In the genomic region with DNA sequence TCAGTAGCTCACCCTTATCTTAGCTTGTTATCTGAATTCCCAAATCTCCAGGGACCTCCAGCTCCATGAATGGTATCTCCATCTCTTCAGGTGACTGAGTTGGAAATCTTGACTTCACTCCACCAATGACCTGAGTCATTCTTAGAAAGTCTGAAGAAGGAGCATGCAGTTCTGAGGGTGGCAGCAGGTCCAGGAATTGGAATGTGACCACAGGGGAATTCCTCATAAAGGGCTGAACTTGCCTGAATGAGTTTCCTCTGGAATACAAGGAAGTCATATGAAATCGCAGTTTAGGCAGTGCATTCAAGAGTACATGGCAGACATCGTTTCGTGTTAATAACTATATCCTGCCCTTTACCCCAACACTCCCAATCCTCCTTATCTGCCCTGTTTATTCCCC, we compare ENCODE assay signal across 20 cellular contexts. TPM values are rescaled to one million over a fixed set of nuclear protein-coding genes. Genes with fewer than 3 reads are reported as not detected.
"Had no signal": no experiment of that assay in that cellular context is flagged by ENCODE, and none has a peak within 500 bp of the region (broad histone marks: within the 10 kb centered on the region; RNA-seq: fewer than 3 reads in every experiment).

No MANE protein-coding gene starts in this region.

- H3K9me3 Mint-ChIP-seq: activated CD4-positive, alpha-beta T cell treated with anti-CD3 and anti-CD28 coated beads, Interleukin-2, amount 10 ng/mL, durations not matched to agents 7 days and 5 days; endodermal cell; natural killer cell treated with Interleukin-12 subunit alpha and Interleukin-12 subunit beta and Interleukin-15 and Interleukin-18, amount 100 ng/mL, for 72 hours; stimulated activated naive B cell treated with anti-CD40 and anti-IgM and Interleukin-4, amounts not matched to agents 10 μg/mL and 1 μg/mL and 100 μg/mL, for 72 hours had no signal

- H3K9me3 ChIP-seq: breast epithelium, esophagus muscularis mucosa, tibial nerve had no signal

- H3K36me3 Mint-ChIP-seq: natural killer cell treated with Interleukin-12 subunit alpha and Interleukin-12 subunit beta and Interleukin-15 and Interleukin-18, amount 100 ng/mL, for 72 hours; stimulated activated naive B cell treated with anti-CD40 and anti-IgM and Interleukin-4, amounts not matched to agents 10 μg/mL and 1 μg/mL and 100 μg/mL, for 72 hours had no signal

- H3K27me3 ChIP-seq: breast epithelium had no signal

- H3K4me1 ChIP-seq: breast epithelium, tibial nerve had no signal

- H3K4me1 Mint-ChIP-seq: activated CD4-positive, alpha-beta T cell treated with anti-CD3 and anti-CD28 coated beads, Interleukin-2, amount 10 ng/mL, durations not matched to agents 7 days and 5 days; endodermal cell; stimulated activated naive B cell treated with anti-CD40 and anti-IgM and Interleukin-4, amounts not matched to agents 10 μg/mL and 1 μg/mL and 100 μg/mL, for 72 hours had no signal

- DNase-seq: activated CD4-positive, alpha-beta T cell treated with anti-CD3 and anti-CD28 coated beads, Interleukin-2, amount 10 ng/mL, durations not matched to agents 7 days and 5 days; activated CD4-positive, CD25-positive, alpha-beta regulatory T cell; activated CD8-positive, alpha-beta memory T cell treated with anti-CD3 and anti-CD28 coated beads, Interleukin-2, amount 50 U/mL, for 48 hours; anterior cingulate cortex; endodermal cell; glutamatergic neuron; hypothalamus; stimulated activated CD4-positive, alpha-beta T cell treated with anti-CD3 and anti-CD28 coated beads, Interleukin-15, amount 100 ng/mL, for 24 hours; stimulated activated CD4-positive, alpha-beta T cell treated with anti-CD3 and anti-CD28 coated beads, Interleukin-4, amount 100 ng/mL, for 1 hour; stimulated activated naive B cell treated with anti-CD40 and anti-IgM and Interleukin-4, amounts not matched to agents 10 μg/mL and 1 μg/mL and 100 μg/mL, for 72 hours had no signal

- H3K4me3 ChIP-seq: breast epithelium, esophagus muscularis mucosa, tibial nerve had no signal

- H3K36me3 ChIP-seq: breast epithelium, esophagus muscularis mucosa, tibial nerve had no signal

- H3K27ac ChIP-seq: breast epithelium, esophagus muscularis mucosa, tibial nerve had no signal

- ATAC-seq: natural killer cell treated with Interleukin-12 subunit alpha and Interleukin-12 subunit beta and Interleukin-15 and Interleukin-18, amount 100 ng/mL, for 72 hours; stimulated activated naive B cell treated with anti-CD40 and anti-IgM and Interleukin-4, amounts not matched to agents 10 μg/mL and 1 μg/mL and 100 μg/mL, for 72 hours had no signal

- H3K4me3 Mint-ChIP-seq: activated CD4-positive, alpha-beta T cell treated with anti-CD3 and anti-CD28 coated beads, Interleukin-2, amount 10 ng/mL, durations not matched to agents 7 days and 5 days; endodermal cell; natural killer cell treated with Interleukin-12 subunit alpha and Interleukin-12 subunit beta and Interleukin-15 and Interleukin-18, amount 100 ng/mL, for 72 hours; stimulated activated naive B cell treated with anti-CD40 and anti-IgM and Interleukin-4, amounts not matched to agents 10 μg/mL and 1 μg/mL and 100 μg/mL, for 72 hours had no signal

- H3K27ac Mint-ChIP-seq: activated CD4-positive, alpha-beta T cell treated with anti-CD3 and anti-CD28 coated beads, Interleukin-2, amount 10 ng/mL, durations not matched to agents 7 days and 5 days; endodermal cell; natural killer cell treated with Interleukin-12 subunit alpha and Interleukin-12 subunit beta and Interleukin-15 and Interleukin-18, amount 100 ng/mL, for 72 hours; stimulated activated naive B cell treated with anti-CD40 and anti-IgM and Interleukin-4, amounts not matched to agents 10 μg/mL and 1 μg/mL and 100 μg/mL, for 72 hours had no signal

RNA-seq across cellular contexts. Expression of gene PYY, which starts 12.5 kb away (rescaled TPM):
- total RNA-seq: activated CD4-positive, alpha-beta T cell treated with anti-CD3 and anti-CD28 coated beads, Interleukin-2, amount 10 ng/mL, durations not matched to agents 7 days and 5 days; cerebellum; dermis microvascular lymphatic vessel endothelial cell; esophagus muscularis mucosa; lower leg skin; mesenteric fat pad; natural killer cell treated with Interleukin-12 subunit alpha and Interleukin-12 subunit beta and Interleukin-15 and Interleukin-18, amount 100 ng/mL, for 72 hours; skeletal muscle tissue; subcutaneous adipose tissue had no signal

RNA-seq across cellular contexts. Expression of gene PPY, which starts 24.0 kb away (rescaled TPM):
- total RNA-seq: activated CD4-positive, alpha-beta T cell treated with anti-CD3 and anti-CD28 coated beads, Interleukin-2, amount 10 ng/mL, durations not matched to agents 7 days and 5 days; breast epithelium; cerebellum; dermis microvascular lymphatic vessel endothelial cell; endodermal cell; esophagus muscularis mucosa; lower leg skin; mesenteric fat pad; natural killer cell treated with Interleukin-12 subunit alpha and Interleukin-12 subunit beta and Interleukin-15 and Interleukin-18, amount 100 ng/mL, for 72 hours; skeletal muscle tissue; subcutaneous adipose tissue; tibial nerve had no signal
